19 cellular contexts compared by ENCODE assay signal in the genomic region with DNA sequence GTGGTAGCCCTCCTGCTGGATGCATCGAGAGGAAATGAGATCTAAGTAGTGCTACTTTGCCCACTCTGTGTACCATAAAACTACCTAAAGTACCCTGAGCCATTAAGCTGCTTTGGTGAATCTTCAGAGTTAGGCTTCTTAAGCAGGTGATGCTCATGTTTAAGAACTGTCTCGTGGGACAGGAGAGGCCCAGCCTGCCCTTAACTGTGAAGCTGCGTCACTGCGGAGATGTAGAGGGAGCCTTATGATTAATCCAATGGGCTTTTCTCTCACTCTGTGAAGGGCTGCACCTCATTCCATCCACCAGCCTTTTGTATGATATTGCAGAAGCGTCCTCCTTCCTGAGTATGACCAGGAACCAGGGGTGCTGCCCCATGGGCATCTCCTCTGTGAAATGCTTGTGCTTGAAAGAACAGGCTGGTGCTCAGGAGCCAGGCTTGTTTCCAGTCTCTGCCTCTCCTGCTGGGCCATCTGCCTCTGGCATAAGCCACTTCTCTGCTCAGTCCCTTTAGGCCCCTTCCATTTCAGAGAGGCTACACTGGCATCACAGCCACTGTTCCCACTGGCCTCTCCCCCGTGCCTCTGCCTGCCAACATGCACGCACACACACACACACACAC. TPM values are rescaled to one million over a fixed set of nuclear protein-coding genes. Genes with fewer than 3 reads are reported as not detected.
A peak's percentile ranks its signal among the peaks of the same experiment; 100 is the strongest.
DNase-seq lines count a peak whose midpoint lies in the region; ATAC-seq and TF ChIP-seq lines count a peak whose summit lies in the region.
"Had no signal": no experiment of that assay in that cellular context is flagged by ENCODE, and none has a peak within 500 bp of the region (broad histone marks: within the 10 kb centered on the region; RNA-seq: fewer than 3 reads in every experiment).

No MANE protein-coding gene starts in this region.

- no peak for TF ChIP-seq POLR2A in gastroesophageal sphincter (IDR thresholded peaks at IDR 0.05)

- H3K36me3 ChIP-seq in gastroesophageal sphincter, result no peaks in the 10 kb centered on the region
- H3K36me3 ChIP-seq: HAP-1, SJSA1 had no signal

- H3K4me3 ChIP-seq in gastroesophageal sphincter, result no peak overlapping the region
- H3K4me3 ChIP-seq: GM23338, HAP-1, SJSA1 had no signal

- DNase-seq in NCI-H1694 treated with DMSO at 0.1 percent for 48 hours (lab: John Stamatoyannopoulos, UW), result peak; percentile 40
- DNase-seq in NCI-H1694 (lab: John Stamatoyannopoulos, UW), result no peak
- peak; percentile 57 for DNase-seq in NCI-H2171 treated with DMSO at 0.1 percent for 48 hours (lab: John Stamatoyannopoulos, UW)
- peak; percentile 88 for DNase-seq in cerebellar cortex (ENCODE audit: low spot score)
- DNase-seq in HUDEP-2 (lab: John Stamatoyannopoulos, UW; ENCODE audit: unreplicated experiment in 76 of 76), result no peak
- DNase-seq in activated gamma-delta T cell (lab: John Stamatoyannopoulos, UW), result no peak
- DNase-seq: 8988T, DMS79 treated with DMSO at 0.1 percent for 48 hours, MV-4-11, NCI-H1105 treated with DMSO at 0.1 percent for 48 hours, NCI-H510A treated with DMSO at 0.1 percent for 48 hours had no signal

- peaks cover 0 to 7% (median 0%) of the 10 kb centered on the region in 3 donors for H3K4me1 ChIP-seq in gastroesophageal sphincter
- H3K4me1 ChIP-seq: HAP-1, SJSA1 had no signal

- WGBS in gastroesophageal sphincter (ENCODE audit: low coverage in 1 of 2), 2 donors, result 50 to 77% methylated on average over 1 to 6 of the region's 7 CpGs

- ATAC-seq in gastroesophageal sphincter, result no peak
- no peak for ATAC-seq in HG03097 (IDR thresholded peaks at IDR 0.05; ENCODE audit: low FRiP score, unreplicated experiment)
- ATAC-seq: GM23338, Right ventricle myocardium inferior had no signal

- no peak overlapping the region for H3K27ac ChIP-seq in gastroesophageal sphincter
- H3K27ac ChIP-seq: SJSA1 had no signal

- peaks cover 11% of the 10 kb centered on the region for H3K27me3 ChIP-seq in gastroesophageal sphincter
- H3K27me3 ChIP-seq: SJSA1 had no signal

- H3K9me3 ChIP-seq in gastroesophageal sphincter, result no peaks in the 10 kb centered on the region
- H3K9me3 ChIP-seq: HAP-1, SJSA1 had no signal

- TF ChIP-seq CTCF in gastroesophageal sphincter (IDR thresholded peaks at IDR 0.05), result no peak

- no peak for TF ChIP-seq EP300 in gastroesophageal sphincter (IDR thresholded peaks at IDR 0.05)

RNA-seq across cellular contexts. Expression of gene CCDC177, which starts 6.8 kb away (rescaled TPM):
- total RNA-seq in gastroesophageal sphincter, result not detected
- total RNA-seq: HT1080, M059J, Right ventricle myocardium inferior, SJSA1 had no signal

RNA-seq across cellular contexts. Expression of gene SUSD6, which starts 30.0 kb away (rescaled TPM):
- total RNA-seq in gastroesophageal sphincter, result 10 to 100 TPM; 24.4 to 40.6 (median 38.5) TPM

Comparison
In these comparisons a context has a peak if more than half of its experiments do, and no peak if none do; other contexts are left out.
1. DNase-seq: peak in NCI-H1694 treated with DMSO at 0.1 percent for 48 hours (single experiment), NCI-H2171 treated with DMSO at 0.1 percent for 48 hours (single experiment) and cerebellar cortex (single experiment); none in NCI-H1694 (single experiment), HUDEP-2 (0 of 76) and activated gamma-delta T cell (single experiment).